25 cellular contexts compared by ENCODE assay signal in the genomic region with DNA sequence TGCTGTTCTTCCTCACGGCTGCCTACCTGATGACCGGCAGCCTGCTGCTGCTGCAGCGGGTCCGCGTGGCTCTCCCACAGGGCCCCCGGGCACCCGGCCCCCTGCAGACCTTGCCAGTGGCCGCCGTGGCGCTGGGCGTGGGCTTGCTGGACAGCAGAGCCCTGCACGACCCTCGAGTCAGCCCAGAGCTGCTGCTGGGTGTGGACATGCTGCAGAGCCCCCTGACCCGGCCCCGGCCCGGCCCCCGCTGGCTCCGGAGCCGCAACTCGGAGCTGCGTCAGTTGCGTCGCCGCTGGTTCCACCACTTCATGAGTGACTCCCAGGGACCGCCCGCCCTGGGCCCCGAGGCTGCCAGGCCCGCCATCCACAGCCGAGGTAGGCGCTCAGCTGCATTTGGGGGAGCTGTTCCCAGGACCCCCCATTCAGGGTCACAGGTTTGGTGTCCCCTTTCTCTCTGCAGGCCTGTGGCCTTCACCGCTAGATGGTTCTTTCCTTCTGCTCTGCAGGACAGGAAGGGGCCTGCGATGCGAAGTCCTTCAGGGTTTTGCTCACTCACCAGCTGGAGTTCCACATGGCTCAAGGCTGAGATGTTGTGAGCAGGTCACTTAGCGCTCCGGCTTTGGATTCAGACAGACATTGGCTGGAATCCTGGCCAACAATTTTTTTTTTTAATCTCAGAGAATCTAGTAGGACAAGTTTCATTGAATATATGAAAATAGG. TPM values are rescaled to one million over a fixed set of nuclear protein-coding genes. Genes with fewer than 3 reads are reported as not detected.
"Had no signal": no experiment of that assay in that cellular context is flagged by ENCODE, and none has a peak within 500 bp of the region (broad histone marks: within the 10 kb centered on the region; RNA-seq: fewer than 3 reads in every experiment).

No MANE protein-coding gene starts in this region.

- H3K9me3 ChIP-seq: colonic mucosa, esophagus squamous epithelium, gastrocnemius medialis, heart right ventricle, left lung, lower lobe of right lung, mucosa of descending colon had no signal

- H3K36me3 ChIP-seq: colonic mucosa, esophagus squamous epithelium, gastrocnemius medialis, left lung, lower lobe of right lung had no signal

- ATAC-seq: effector memory CD8-positive, alpha-beta T cell; esophagus mucosa; gastrocnemius medialis; left cardiac atrium; left lung; left ventricle myocardium superior; mucosa of descending colon had no signal

- H3K4me3 ChIP-seq: colonic mucosa, esophagus squamous epithelium, gastrocnemius medialis, heart right ventricle, left lung, lower lobe of right lung, mucosa of descending colon had no signal

- H3K27ac ChIP-seq: colonic mucosa, epithelial cell of prostate, esophagus squamous epithelium, gastrocnemius medialis, heart right ventricle, left lung, lower lobe of right lung had no signal

- H3K4me1 ChIP-seq: colonic mucosa, esophagus squamous epithelium, left lung, lower lobe of right lung had no signal

- DNase-seq: colonic mucosa; cortex of kidney; effector CD8-positive, alpha-beta T cell; effector memory CD8-positive, alpha-beta T cell; endodermal cell; erythroblast; esophagus squamous epithelium; foreskin fibroblast; foreskin melanocyte; gastrocnemius medialis; glutamatergic neuron; head of caudate nucleus; heart right ventricle; hippocampal formation; left cardiac atrium; left lung; left ventricle myocardium superior; lower lobe of right lung; mesenchymal stem cell; mucosa of descending colon had no signal

- FAIRE-seq: endometrium, islet of Langerhans, keratinocyte had no signal

- H3K27me3 ChIP-seq: colonic mucosa, gastrocnemius medialis, heart right ventricle had no signal

RNA-seq across cellular contexts. Expression of gene WSCD1, which starts 10.7 kb away (rescaled TPM):
- polyA plus RNA-seq: keratinocyte had no signal
